1 cellular context compared by ENCODE assay signal in genomic region chr18:34795070-34795740, GRCh38.
TF ChIP-seq lines count a peak whose summit lies in the region.

No MANE protein-coding gene starts in this region.

TF ChIP-seq in GM12878, 131 proteins besides CTCF, POLR2A, EP300 and RAD21:
- no peak for TF ChIP-seq E2F8 (IDR thresholded peaks at IDR 0.05; ENCODE audit: low read depth, partially characterized antibody)
- TF ChIP-seq ATF7 (IDR thresholded peaks at IDR 0.05; ENCODE audit: low read depth), result no peak
- no peak for TF ChIP-seq ELK1 (IDR thresholded peaks at IDR 0.05; ENCODE audit: low read depth, low read length)
- TF ChIP-seq SMC3 (IDR thresholded peaks at IDR 0.05; ENCODE audit: borderline replicate concordance, low read length), result no peak
- TF ChIP-seq RUNX3 (IDR thresholded peaks at IDR 0.05; ENCODE audit: low read length), result no peak
- TF ChIP-seq DPF2 (IDR thresholded peaks at IDR 0.05), result no peak
- TF ChIP-seq HDGF (IDR thresholded peaks at IDR 0.05), result no peak
- no peak for TF ChIP-seq E2F4 (IDR thresholded peaks at IDR 0.05; ENCODE audit: low read depth, low read length)
